Comparison of ENCODE assay signal across 23 cellular contexts in the genomic region with DNA sequence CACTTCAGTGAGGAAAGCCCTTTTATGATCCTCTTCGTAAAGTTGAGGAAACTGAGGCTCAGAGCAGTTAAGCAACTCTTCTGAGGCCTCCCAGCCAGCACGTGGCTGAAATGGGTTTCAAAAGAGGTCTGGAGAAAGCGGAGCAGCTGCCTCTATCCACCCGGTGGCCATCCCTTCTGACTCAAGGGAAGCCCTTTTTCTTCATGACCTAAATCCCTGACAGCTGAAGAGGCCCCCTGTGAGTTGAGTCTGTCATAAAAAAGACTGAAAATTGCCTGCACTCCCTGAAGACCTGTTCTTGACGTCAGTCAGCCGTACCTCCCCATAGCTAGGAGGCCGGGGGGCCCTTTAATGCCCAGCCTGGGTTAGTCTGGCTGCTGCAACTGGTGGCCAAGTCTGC. TPM values are rescaled to one million over a fixed set of nuclear protein-coding genes. Genes with fewer than 3 reads are reported as not detected.
DNase-seq lines count a peak whose midpoint lies in the region; ATAC-seq and TF ChIP-seq lines count a peak whose summit lies in the region.
"Had no signal": no experiment of that assay in that cellular context is flagged by ENCODE, and none has a peak within 500 bp of the region (broad histone marks: within the 10 kb centered on the region; RNA-seq: fewer than 3 reads in every experiment).

No MANE protein-coding gene starts in this region.

- ATAC-seq in left cardiac atrium = peak; percentile 5 to 16
- ATAC-seq in esophagus mucosa = no peak
- ATAC-seq: Panc1 had no signal

- intact Hi-C loops in ascending aorta (cut with DNase I) = no loop called here
- intact Hi-C loops in left cardiac atrium (cut with DNase I) = no loop called here
- intact Hi-C loops in transverse colon (cut with DNase I; ENCODE audit: low total_unique reads) = no loop called here

- H2BK12ac ChIP-seq in neuronal stem cell (ENCODE audit: low read length) = no peak overlapping the region

- no peak for TF ChIP-seq EP300 in transverse colon (IDR thresholded peaks at IDR 0.05; ENCODE audit: low read depth)

- H2BK120ac ChIP-seq in neuronal stem cell (ENCODE audit: low read depth, low read length) = no peak overlapping the region

- in situ Hi-C loops in transverse colon (cut with MboI; ENCODE audit: low pct_ligation_motif_present in 1 of 4, low pct_unique_long_range_greater_than_20kb in 1 of 4, low sequenced_read_pairs in 3 of 4) = no loop called here

- H3K27me3 ChIP-seq in ascending aorta (no peaks in the 10 kb centered on the region), neuronal stem cell (ENCODE audit: control insufficient read depth in 3 of 3, insufficient read depth in 3 of 3, low read depth in 1 of 3, low read length in 3 of 3) (peaks cover 0 to 8% (median 0%) of the 10 kb centered on the region in 3 experiments), transverse colon (no peaks in the 10 kb centered on the region)
- H3K27me3 ChIP-seq: breast epithelium had no signal

- H3K27ac ChIP-seq in ascending aorta (peak overlapping the region; percentile 78 to 86), neuronal stem cell (replicated peaks; ENCODE audit: low read length) (no peak overlapping the region), transverse colon (peak overlapping the region in 3 of 4 donors; percentile 10 to 46 (median 38))
- H3K27ac ChIP-seq: C4-2B, SJCRH30 had no signal

- H3K9ac ChIP-seq in neuronal stem cell (ENCODE audit: low read depth, low read length, poor library complexity) = no peak overlapping the region

- no peak overlapping the region for H3K14ac ChIP-seq in neuronal stem cell (ENCODE audit: low read length)

- POLR2A ChIA-PET in activated CD4-positive, alpha-beta T cell treated with anti-CD3 and anti-CD28 coated beads, Interleukin-2, amount 10 ng/mL, durations not matched to agents 7 days and 5 days (lab: Charles Lee) = no interaction called here

- H3K4me1 ChIP-seq in ascending aorta = peaks cover 18 to 42% of the 10 kb centered on the region in 2 donors
- no peaks in the 10 kb centered on the region for H3K4me1 ChIP-seq in neuronal stem cell (ENCODE audit: control insufficient read depth in 2 of 2, insufficient read depth in 1 of 2, low read depth in 1 of 2, low read length in 2 of 2)
- peaks cover 0 to 5% (median 2%) of the 10 kb centered on the region in 4 donors for H3K4me1 ChIP-seq in transverse colon
- H3K4me1 ChIP-seq: breast epithelium, SJCRH30 had no signal

- no peaks in the 10 kb centered on the region for H3K79me1 ChIP-seq in neuronal stem cell (ENCODE audit: low read depth, low read length)

- no peak overlapping the region for H3K23ac ChIP-seq in neuronal stem cell (ENCODE audit: low read depth, low read length, poor library complexity)

- H2AK5ac ChIP-seq in neuronal stem cell (ENCODE audit: low read depth, low read length) = no peak overlapping the region

- peak overlapping the region; percentile 25 for H3K18ac ChIP-seq in neuronal stem cell (ENCODE audit: low read length)

- H3K36me3 Mint-ChIP-seq in activated CD4-positive, alpha-beta T cell treated with anti-CD3 and anti-CD28 coated beads, Interleukin-2, amount 10 ng/mL, durations not matched to agents 7 days and 5 days (ENCODE audit: low read depth) = no peaks in the 10 kb centered on the region

- H2AFZ ChIP-seq in neuronal stem cell (ENCODE audit: low read length) = no peak overlapping the region

- H3K4me2 ChIP-seq in neuronal stem cell (ENCODE audit: insufficient read depth, low read length, poor library complexity, severe bottlenecking) = no peak overlapping the region

- H3K27ac Mint-ChIP-seq in activated CD4-positive, alpha-beta T cell treated with anti-CD3 and anti-CD28 coated beads, Interleukin-2, amount 10 ng/mL, durations not matched to agents 7 days and 5 days = no peak overlapping the region
- H3K27ac Mint-ChIP-seq: activated T-cell treated with anti-CD3 and anti-CD28 coated beads, Interleukin-2, amount 50 U/mL, for 24 hours had no signal

- no peak overlapping the region for H4K91ac ChIP-seq in neuronal stem cell (ENCODE audit: low read depth, low read length, poor library complexity)

- DNase-seq in ascending aorta (ENCODE audit: low spot score in 2 of 2) = no peak
- no peak for DNase-seq in left cardiac atrium
- no peak for DNase-seq in neuronal stem cell (ENCODE audit: low spot score)
- DNase-seq in transverse colon = no peak
- no peak for DNase-seq in activated CD4-positive, alpha-beta T cell treated with anti-CD3 and anti-CD28 coated beads, Interleukin-2, amount 10 ng/mL, durations not matched to agents 7 days and 5 days
- DNase-seq in activated T-cell treated with anti-CD3 and anti-CD28 coated beads, Interleukin-2, amount 50 U/mL, for 48 hours = no peak
- DNase-seq in activated gamma-delta T cell (lab: John Stamatoyannopoulos, UW) = no peak
- DNase-seq: ACHN; activated CD4-positive, alpha-beta T cell treated with anti-CD3 and anti-CD28 coated beads for 1 hour; activated naive CD4-positive, alpha-beta T cell; activated T-cell treated with anti-CD3 and anti-CD28 coated beads, Interleukin-2, amount 50 U/mL, for 24 hours; glutamatergic neuron; HCEC 1CT; mesendoderm; NCI-H187; NCI-H2171 treated with DMSO at 0.1 percent for 48 hours; NCI-H524; occipital lobe had no signal

- TF ChIP-seq CTCF in ascending aorta (IDR thresholded peaks at IDR 0.05) = no peak
- TF ChIP-seq CTCF in transverse colon (IDR thresholded peaks at IDR 0.05) = no peak

- H3K4ac ChIP-seq in neuronal stem cell (ENCODE audit: low read length) = no peak overlapping the region

- no peak overlapping the region for H2BK5ac ChIP-seq in neuronal stem cell (ENCODE audit: low read length)

- no CpG with 5 or more reads among the region's 7 CpGs for WGBS in neuronal stem cell (ENCODE audit: extremely low coverage in 2 of 2, insufficient read length in 2 of 2, insufficient replicate concordance in 1 of 2), 2 donors
- 67 to 75% methylated on average over 1 to 7 of the region's 7 CpGs for WGBS in transverse colon (ENCODE audit: low coverage in 1 of 2), 2 donors

- peaks cover 17 to 20% of the 10 kb centered on the region in 2 donors for H3K36me3 ChIP-seq in ascending aorta
- H3K36me3 ChIP-seq in neuronal stem cell (replicated peaks in 1 of 2; ENCODE audit: control insufficient read depth in 2 of 2, insufficient read depth in 2 of 2, low read length in 2 of 2) = no peaks in the 10 kb centered on the region
- H3K36me3 ChIP-seq in transverse colon = no peaks in the 10 kb centered on the region
- H3K36me3 ChIP-seq: breast epithelium, SJCRH30 had no signal

- peaks cover 3% of the 10 kb centered on the region for H3K9me3 Mint-ChIP-seq in activated CD4-positive, alpha-beta T cell treated with anti-CD3 and anti-CD28 coated beads, Interleukin-2, amount 10 ng/mL, durations not matched to agents 7 days and 5 days
- H3K9me3 Mint-ChIP-seq: activated T-cell treated with anti-CD3 and anti-CD28 coated beads, Interleukin-2, amount 50 U/mL, for 24 hours had no signal

- no peak overlapping the region for H4K8ac ChIP-seq in neuronal stem cell (ENCODE audit: low read depth, low read length)

- no peak overlapping the region for H3K4me3 Mint-ChIP-seq in activated CD4-positive, alpha-beta T cell treated with anti-CD3 and anti-CD28 coated beads, Interleukin-2, amount 10 ng/mL, durations not matched to agents 7 days and 5 days
- H3K4me3 Mint-ChIP-seq: activated T-cell treated with anti-CD3 and anti-CD28 coated beads, Interleukin-2, amount 50 U/mL, for 24 hours had no signal

- H3K4me1 Mint-ChIP-seq in activated CD4-positive, alpha-beta T cell treated with anti-CD3 and anti-CD28 coated beads, Interleukin-2, amount 10 ng/mL, durations not matched to agents 7 days and 5 days = peaks cover 18% of the 10 kb centered on the region

- H3K9me3 ChIP-seq in ascending aorta (no peaks in the 10 kb centered on the region), neuronal stem cell (replicated peaks in 1 of 2; ENCODE audit: control insufficient read depth in 2 of 2, insufficient read depth in 1 of 2, low read depth in 1 of 2, low read length in 2 of 2) (no peaks in the 10 kb centered on the region), transverse colon (no peaks in the 10 kb centered on the region)
- H3K9me3 ChIP-seq: breast epithelium, SJCRH30 had no signal

- H3K4me3 ChIP-seq in ascending aorta = no peak overlapping the region
- H3K4me3 ChIP-seq in neuronal stem cell (ENCODE audit: low read length in 2 of 2) = no peak overlapping the region
- no peak overlapping the region for H3K4me3 ChIP-seq in transverse colon
- H3K4me3 ChIP-seq: breast epithelium, SJCRH30 had no signal

- no peak overlapping the region for H2BK15ac ChIP-seq in neuronal stem cell (ENCODE audit: low read length)

- no peaks in the 10 kb centered on the region for H3K27me3 Mint-ChIP-seq in activated CD4-positive, alpha-beta T cell treated with anti-CD3 and anti-CD28 coated beads, Interleukin-2, amount 10 ng/mL, durations not matched to agents 7 days and 5 days
- H3K27me3 Mint-ChIP-seq: activated T-cell treated with anti-CD3 and anti-CD28 coated beads, Interleukin-2, amount 50 U/mL, for 24 hours had no signal

- CTCF ChIA-PET in activated CD4-positive, alpha-beta T cell treated with anti-CD3 and anti-CD28 coated beads, Interleukin-2, amount 10 ng/mL, durations not matched to agents 7 days and 5 days (lab: Charles Lee) = no interaction called here

- TF ChIP-seq POLR2A in transverse colon (IDR thresholded peaks at IDR 0.05) = no peak

RNA-seq across cellular contexts. Expression of a gene that starts 10.7 kb away (rescaled TPM):
- total RNA-seq in ascending aorta = 45.3 TPM
- total RNA-seq in left cardiac atrium = 10 to 100 TPM; 11.3 to 16.1 TPM
- 0.03 TPM for polyA plus RNA-seq in neuronal stem cell (2013, experiment 1 of 2)
- 0.04 TPM for polyA plus RNA-seq in neuronal stem cell (2013, experiment 2 of 2)
- total RNA-seq in transverse colon = 10 to 100 TPM in 1 of 4 donors, 1 to 10 TPM in 3; 4.2 to 13.5 (median 4.5) TPM
- not detected for total RNA-seq in activated CD4-positive, alpha-beta T cell treated with anti-CD3 and anti-CD28 coated beads, Interleukin-2, amount 10 ng/mL, durations not matched to agents 7 days and 5 days
- 0.56 TPM for total RNA-seq in esophagus mucosa
